In the genomic region with DNA sequence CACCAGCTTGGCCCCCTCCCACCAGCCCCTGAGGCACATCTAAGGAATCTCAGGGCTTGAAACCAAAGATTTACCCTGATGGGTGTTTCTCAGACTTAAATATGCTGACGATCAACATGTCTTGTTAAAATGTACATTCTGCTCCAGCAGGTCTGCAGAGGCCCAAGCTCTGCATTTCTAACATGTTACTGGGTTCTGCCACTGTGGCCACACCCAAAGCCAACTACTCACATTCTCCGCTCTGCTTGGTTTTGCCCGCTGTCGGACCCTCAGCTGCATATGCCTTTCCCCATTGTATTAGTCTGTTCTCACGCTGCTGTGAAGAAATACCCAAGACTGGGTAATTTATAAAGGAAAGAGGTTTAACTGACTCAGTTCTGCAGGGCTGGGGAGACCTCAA, we compare ENCODE assay signal across 20 cellular contexts. TPM values are rescaled to one million over a fixed set of nuclear protein-coding genes. Genes with fewer than 3 reads are reported as not detected.
DNase-seq lines count a peak whose midpoint lies in the region; ATAC-seq and TF ChIP-seq lines count a peak whose summit lies in the region.
"Had no signal": no experiment of that assay in that cellular context is flagged by ENCODE, and none has a peak within 500 bp of the region (broad histone marks: within the 10 kb centered on the region; RNA-seq: fewer than 3 reads in every experiment).

No MANE protein-coding gene starts in this region.

- H3K4me1 Mint-ChIP-seq in CD4-positive, alpha-beta memory T cell = peaks cover 89 to 100% (median 96%) of the 10 kb centered on the region in 4 donors
- peaks cover 82% of the 10 kb centered on the region for H3K4me1 Mint-ChIP-seq in activated naive CD8-positive, alpha-beta T cell treated with anti-CD3 and anti-CD28 coated beads, Interleukin-2, amount 10 ng/mL, durations not matched to agents 7 days and 5 days
- peaks cover 86 to 93% of the 10 kb centered on the region in 2 donors for H3K4me1 Mint-ChIP-seq in natural killer cell treated with Interleukin-12 subunit alpha and Interleukin-12 subunit beta and Interleukin-15 and Interleukin-18, amount 100 ng/mL, for 72 hours (ENCODE audit: low read depth in 2 of 2)

- H3K4me2 ChIP-seq in Loucy (ENCODE audit: low read depth, low read length, poor library complexity, severe bottlenecking) (peak overlapping the region; percentile 22), osteoblast (ENCODE audit: insufficient read depth, low read length) (no peak overlapping the region)

- no peak overlapping the region for H3K9ac ChIP-seq in Loucy (ENCODE audit: low read depth, low read length, poor library complexity, severe bottlenecking)

- H3K27ac Mint-ChIP-seq in CD4-positive, alpha-beta memory T cell = peak overlapping the region; percentile 25 to 85 (median 72)
- no peak overlapping the region for H3K27ac Mint-ChIP-seq in activated naive CD8-positive, alpha-beta T cell treated with anti-CD3 and anti-CD28 coated beads, Interleukin-2, amount 10 ng/mL, durations not matched to agents 7 days and 5 days
- peak overlapping the region; percentile 80 to 81 for H3K27ac Mint-ChIP-seq in natural killer cell treated with Interleukin-12 subunit alpha and Interleukin-12 subunit beta and Interleukin-15 and Interleukin-18, amount 100 ng/mL, for 72 hours

- peaks cover 91% of the 10 kb centered on the region for H4K20me1 ChIP-seq in Loucy (ENCODE audit: insufficient read depth, low read length, poor library complexity, severe bottlenecking)
- peaks cover 34% of the 10 kb centered on the region for H4K20me1 ChIP-seq in osteoblast (ENCODE audit: insufficient read depth, low read length)

- no peaks in the 10 kb centered on the region for H3K27me3 Mint-ChIP-seq in CD4-positive, alpha-beta memory T cell
- H3K27me3 Mint-ChIP-seq in activated naive CD8-positive, alpha-beta T cell treated with anti-CD3 and anti-CD28 coated beads, Interleukin-2, amount 10 ng/mL, durations not matched to agents 7 days and 5 days = no peaks in the 10 kb centered on the region
- H3K27me3 Mint-ChIP-seq in natural killer cell treated with Interleukin-12 subunit alpha and Interleukin-12 subunit beta and Interleukin-15 and Interleukin-18, amount 100 ng/mL, for 72 hours = no peaks in the 10 kb centered on the region

- H3K36me3 ChIP-seq in CD4-positive, alpha-beta memory T cell (ENCODE audit: insufficient read depth, low read length) = no peaks in the 10 kb centered on the region
- H3K36me3 ChIP-seq in Loucy (ENCODE audit: insufficient read depth, low read length) (no peaks in the 10 kb centered on the region), WERI-Rb-1 (no peaks in the 10 kb centered on the region), osteoblast (ENCODE audit: insufficient read depth, low read length) (no peaks in the 10 kb centered on the region)
- H3K36me3 ChIP-seq: right lobe of liver had no signal

- no peak overlapping the region for H2AFZ ChIP-seq in Loucy (ENCODE audit: low read length)
- H2AFZ ChIP-seq in osteoblast (ENCODE audit: low read length) = no peak overlapping the region

- ATAC-seq in activated naive CD8-positive, alpha-beta T cell treated with anti-CD3 and anti-CD28 coated beads, Interleukin-2, amount 10 ng/mL, durations not matched to agents 7 days and 5 days (ENCODE audit: low read depth) = no peak
- ATAC-seq in natural killer cell treated with Interleukin-12 subunit alpha and Interleukin-12 subunit beta and Interleukin-15 and Interleukin-18, amount 100 ng/mL, for 72 hours = no peak
- ATAC-seq: PC-3 had no signal

- no peaks in the 10 kb centered on the region for H3K9me2 ChIP-seq in Loucy (replicated peaks; ENCODE audit: low read depth, low read length)

- POLR2A ChIA-PET in CD4-positive, alpha-beta memory T cell (lab: Charles Lee; ENCODE audit: partially characterized antibody) = interaction anchor here (0.9 to 3.9 kb wide), 7 partner anchors 10 to 50 kb away, joined by 3 to 19 read pairs (median 4); no protein-coding TSS in a partner anchor
- POLR2A ChIA-PET in activated naive CD8-positive, alpha-beta T cell treated with anti-CD3 and anti-CD28 coated beads, Interleukin-2, amount 10 ng/mL, durations not matched to agents 7 days and 5 days (lab: Charles Lee) = interaction anchor here (0.8 kb wide), 1 partner anchor 22 kb away, joined by 4 read pairs; no protein-coding TSS in a partner anchor

- CTCF ChIA-PET in CD4-positive, alpha-beta memory T cell (lab: Charles Lee; ENCODE audit: partially characterized antibody) = interaction anchor here (0.9 to 1.2 kb wide), 2 partner anchors 8 to 22 kb away, joined by 3 to 4 read pairs; no protein-coding TSS in a partner anchor

- peaks cover 36 to 37% of the 10 kb centered on the region in 2 donors for H3K36me3 Mint-ChIP-seq in CD4-positive, alpha-beta memory T cell
- peaks cover 64% of the 10 kb centered on the region for H3K36me3 Mint-ChIP-seq in activated naive CD8-positive, alpha-beta T cell treated with anti-CD3 and anti-CD28 coated beads, Interleukin-2, amount 10 ng/mL, durations not matched to agents 7 days and 5 days
- H3K36me3 Mint-ChIP-seq in natural killer cell treated with Interleukin-12 subunit alpha and Interleukin-12 subunit beta and Interleukin-15 and Interleukin-18, amount 100 ng/mL, for 72 hours = peaks cover 26% of the 10 kb centered on the region

- peaks cover 0 to 2% (median 0%) of the 10 kb centered on the region in 8 donors for H3K9me3 Mint-ChIP-seq in CD4-positive, alpha-beta memory T cell
- peaks cover 1% of the 10 kb centered on the region for H3K9me3 Mint-ChIP-seq in activated naive CD8-positive, alpha-beta T cell treated with anti-CD3 and anti-CD28 coated beads, Interleukin-2, amount 10 ng/mL, durations not matched to agents 7 days and 5 days
- H3K9me3 Mint-ChIP-seq in natural killer cell treated with Interleukin-12 subunit alpha and Interleukin-12 subunit beta and Interleukin-15 and Interleukin-18, amount 100 ng/mL, for 72 hours = no peaks in the 10 kb centered on the region

- peaks cover 100% of the 10 kb centered on the region for H3K4me1 ChIP-seq in CD4-positive, alpha-beta memory T cell (ENCODE audit: insufficient read depth, low read length)
- H3K4me1 ChIP-seq in Loucy (ENCODE audit: insufficient read depth, low read length, poor library complexity, severe bottlenecking) (peaks cover 56% of the 10 kb centered on the region), osteoblast (ENCODE audit: insufficient read depth, low read length) (peaks cover 6% of the 10 kb centered on the region)
- H3K4me1 ChIP-seq: testis had no signal

- peak overlapping the region; percentile 2 for H3K27ac ChIP-seq in CD4-positive, alpha-beta memory T cell (ENCODE audit: low read depth, low read length)
- no peak overlapping the region for H3K27ac ChIP-seq in WERI-Rb-1
- H3K27ac ChIP-seq in osteoblast (ENCODE audit: low read depth, low read length) = no peak overlapping the region
- H3K27ac ChIP-seq: right lobe of liver, testis had no signal

- H3K4me3 ChIP-seq in CD4-positive, alpha-beta memory T cell (ENCODE audit: low read length in 2 of 2) = no peak overlapping the region
- H3K4me3 ChIP-seq in Loucy (ENCODE audit: low read length, poor library complexity, severe bottlenecking) (no peak overlapping the region), WERI-Rb-1 (ENCODE audit: low read depth, low read length) (no peak overlapping the region), osteoblast (ENCODE audit: insufficient read depth, low read length) (no peak overlapping the region)
- H3K4me3 ChIP-seq: right lobe of liver, testis had no signal

- H3K79me2 ChIP-seq in Loucy (ENCODE audit: insufficient read depth, low read length) (peaks cover 100% of the 10 kb centered on the region), osteoblast (ENCODE audit: insufficient read depth, low read length) (peaks cover 98% of the 10 kb centered on the region)

- DNase-seq in CD4-positive, alpha-beta memory T cell = no peak
- DNase-seq in activated naive CD8-positive, alpha-beta T cell treated with anti-CD3 and anti-CD28 coated beads, Interleukin-2, amount 10 ng/mL, durations not matched to agents 7 days and 5 days = no peak
- no peak for DNase-seq in natural killer cell treated with Interleukin-12 subunit alpha and Interleukin-12 subunit beta and Interleukin-15 and Interleukin-18, amount 100 ng/mL, for 72 hours (ENCODE audit: low spot score)
- no peak for DNase-seq in SK-N-DZ (ENCODE audit: low spot score)
- no peak for DNase-seq in WERI-Rb-1
- DNase-seq in osteoblast (ENCODE audit: insufficient read length, low spot score, missing footprints) = no peak
- DNase-seq: activated CD4-positive, CD25-positive, alpha-beta regulatory T cell; caudate nucleus; DMS79; foreskin fibroblast; IMR-90; MM.1S; NCI-H748 treated with DMSO at 0.1 percent for 48 hours; occipital lobe; PC-3; right lobe of liver; SHP77; stimulated activated CD4-positive, alpha-beta T cell treated with anti-CD3 and anti-CD28 coated beads, Interleukin-15, amount 100 ng/mL, for 24 hours; testis had no signal

- TF ChIP-seq CTCF in Loucy (conservative IDR thresholded peaks at IDR 0.05; ENCODE audit: low read length) = no peak
- no peak for TF ChIP-seq CTCF in WERI-Rb-1 (IDR thresholded peaks at IDR 0.05; ENCODE audit: low read depth, low read length)
- TF ChIP-seq CTCF in osteoblast (IDR thresholded peaks at IDR 0.05; ENCODE audit: extremely low read depth, low read depth, low read length) = no peak

- H3K27me3 ChIP-seq in CD4-positive, alpha-beta memory T cell (ENCODE audit: insufficient read depth, low read length) = no peaks in the 10 kb centered on the region
- H3K27me3 ChIP-seq in Loucy (ENCODE audit: insufficient read depth, low read length, poor library complexity, severe bottlenecking) (no peaks in the 10 kb centered on the region), WERI-Rb-1 (ENCODE audit: insufficient read depth, low read depth, severe bottlenecking) (no peaks in the 10 kb centered on the region), osteoblast (ENCODE audit: insufficient read depth, low read length) (no peaks in the 10 kb centered on the region)
- H3K27me3 ChIP-seq: right lobe of liver, testis had no signal

- H3K4me3 Mint-ChIP-seq in CD4-positive, alpha-beta memory T cell = peak overlapping the region in 7 of 8 donors; percentile 19 to 62 (median 53)
- H3K4me3 Mint-ChIP-seq in activated naive CD8-positive, alpha-beta T cell treated with anti-CD3 and anti-CD28 coated beads, Interleukin-2, amount 10 ng/mL, durations not matched to agents 7 days and 5 days = peak overlapping the region; percentile 5
- H3K4me3 Mint-ChIP-seq in natural killer cell treated with Interleukin-12 subunit alpha and Interleukin-12 subunit beta and Interleukin-15 and Interleukin-18, amount 100 ng/mL, for 72 hours = peak overlapping the region; percentile 30

- intact Hi-C loops in CD4-positive, alpha-beta memory T cell (cut with micrococcal nuclease) = no loop called here

- no peaks in the 10 kb centered on the region for H3K9me3 ChIP-seq in CD4-positive, alpha-beta memory T cell (ENCODE audit: control insufficient read depth in 1 of 2, low read length in 2 of 2)
- H3K9me3 ChIP-seq in Loucy (ENCODE audit: insufficient read depth, low read depth, low read length) (no peaks in the 10 kb centered on the region), WERI-Rb-1 (ENCODE audit: severe bottlenecking) (no peaks in the 10 kb centered on the region), osteoblast (ENCODE audit: low read depth, low read length) (no peaks in the 10 kb centered on the region)
- H3K9me3 ChIP-seq: right lobe of liver, testis had no signal

- H3F3A ChIP-seq in Loucy (ENCODE audit: low read depth) = no peaks in the 10 kb centered on the region

RNA-seq across cellular contexts. Expression of gene PIP4K2A, which starts 8.8 kb away (rescaled TPM):
- 100 to 1,000 TPM; 171 to 179 TPM for total RNA-seq in CD4-positive, alpha-beta memory T cell
- 10 to 100 TPM; 33.4 to 87.0 TPM for polyA plus RNA-seq in CD4-positive, alpha-beta memory T cell
- total RNA-seq in activated naive CD8-positive, alpha-beta T cell treated with anti-CD3 and anti-CD28 coated beads, Interleukin-2, amount 10 ng/mL, durations not matched to agents 7 days and 5 days = 100 to 1,000 TPM; 179 to 199 TPM
- total RNA-seq in natural killer cell treated with Interleukin-12 subunit alpha and Interleukin-12 subunit beta and Interleukin-15 and Interleukin-18, amount 100 ng/mL, for 72 hours = 100 to 1,000 TPM; 149 to 152 TPM
- polyA plus RNA-seq in SK-N-DZ (2014; cell fraction: cytosol; rRNA removed) = 11.1 and 12.2 TPM in 2 replicates
- 7.3 and 8.2 TPM in 2 replicates for polyA plus RNA-seq in SK-N-DZ (2014; cell fraction: nucleus; rRNA removed)
- 65.7 and 68.8 TPM in 2 replicates for total RNA-seq in osteoblast
